ENCODE assay signal across 36 cellular contexts in genomic region chr2:219035942-219036341, GRCh38. TPM values are rescaled to one million over a fixed set of nuclear protein-coding genes. Genes with fewer than 3 reads are reported as not detected.
"Had no signal": no experiment of that assay in that cellular context is flagged by ENCODE, and none has a peak within 500 bp of the region (broad histone marks: within the 10 kb centered on the region; RNA-seq: fewer than 3 reads in every experiment).

No MANE protein-coding gene starts in this region.

- H3K9me3 ChIP-seq: colonic mucosa, gastroesophageal sphincter, heart left ventricle, left lung, prostate gland, right atrium auricular region, stomach, thyroid gland had no signal

- H3K27me3 ChIP-seq: colonic mucosa, thyroid gland had no signal

- ATAC-seq: esophagus mucosa; gastroesophageal sphincter; heart left ventricle; left cardiac atrium; left lung; naive thymus-derived CD4-positive, alpha-beta T cell; sciatic nerve had no signal

- H2AFZ ChIP-seq: hepatocyte, parathyroid adenoma had no signal

- H3K9ac ChIP-seq: parathyroid adenoma had no signal

- H3K4me1 ChIP-seq: colonic mucosa, gastroesophageal sphincter, heart left ventricle, left lung, parathyroid adenoma, prostate gland, thyroid gland had no signal

- DNase-seq: colonic mucosa; effector CD8-positive, alpha-beta T cell; endodermal cell; foreskin fibroblast; left cardiac atrium; left lung; mammary epithelial cell; mesendoderm; midbrain; naive thymus-derived CD4-positive, alpha-beta T cell; occipital lobe; stimulated activated CD4-positive, alpha-beta T cell treated with anti-CD3 and anti-CD28 coated beads, Interleukin-12 subunit alpha, Interleukin-12 subunit beta, amount 100 ng/mL, for 4 hours; stimulated activated CD4-positive, alpha-beta T cell treated with anti-CD3 and anti-CD28 coated beads, Interleukin-1b, Interleukin-23, amount 100 ng/mL, for 48 hours; stimulated activated CD4-positive, alpha-beta T cell treated with anti-CD3 and anti-CD28 coated beads, Interleukin-4, amount 100 ng/mL, for 1 hour; stimulated activated CD8-positive, alpha-beta memory T cell treated with anti-CD3 and anti-CD28 coated beads, Interleukin-4, amount 100 ng/mL, for 48 hours; stimulated activated naive CD4-positive, alpha-beta T cell treated with Interleukin-2 at 50 U/mL for 16 hours; stomach; thyroid gland; trophoblast cell had no signal

- H3K36me3 ChIP-seq: colonic mucosa, gastroesophageal sphincter, heart left ventricle, left lung, prostate gland, right atrium auricular region, stomach, thyroid gland had no signal

- H3K79me2 ChIP-seq: hepatocyte, parathyroid adenoma had no signal

- H3K4me3 ChIP-seq: colonic mucosa, gastroesophageal sphincter, heart left ventricle, hepatocyte, left lung, prostate gland, right atrium auricular region, smooth muscle cell, stomach, thyroid gland had no signal

- H3K4me2 ChIP-seq: hepatocyte, smooth muscle cell had no signal

- H3K27ac ChIP-seq: colonic mucosa, epithelial cell of prostate, gastroesophageal sphincter, heart left ventricle, hepatocyte, left lung, parathyroid adenoma, prostate gland, right atrium auricular region, stomach, thyroid gland had no signal

RNA-seq across cellular contexts. Expression of gene CFAP65, which starts 5.4 kb away (rescaled TPM):
- total RNA-seq: chondrocyte; esophagus mucosa; gastroesophageal sphincter; kidney epithelial cell; left cardiac atrium; lower leg skin; naive thymus-derived CD4-positive, alpha-beta T cell; right atrium auricular region; smooth muscle cell; subcutaneous adipose tissue; urinary bladder had no signal
- polyA plus RNA-seq: heart left ventricle; naive thymus-derived CD4-positive, alpha-beta T cell; smooth muscle cell; urinary bladder had no signal

RNA-seq across cellular contexts. Expression of gene IHH, which starts 24.8 kb away (rescaled TPM):
- total RNA-seq: chondrocyte, heart left ventricle, kidney epithelial cell, left cardiac atrium, right atrium auricular region, urinary bladder had no signal
- polyA plus RNA-seq: heart left ventricle; naive thymus-derived CD4-positive, alpha-beta T cell; smooth muscle cell had no signal

RNA-seq across cellular contexts. Expression of gene CRYBA2, which starts 42.7 kb away (rescaled TPM):
- total RNA-seq: chondrocyte; esophagus mucosa; gastroesophageal sphincter; heart left ventricle; kidney epithelial cell; left cardiac atrium; left lung; lower leg skin; mammary epithelial cell; mucosa of gallbladder; naive thymus-derived CD4-positive, alpha-beta T cell; occipital lobe; right atrium auricular region; sciatic nerve; smooth muscle cell; subcutaneous adipose tissue; temporal lobe; thyroid gland; urinary bladder had no signal
- polyA plus RNA-seq: heart left ventricle; hepatocyte; naive thymus-derived CD4-positive, alpha-beta T cell; smooth muscle cell; urinary bladder had no signal

RNA-seq across cellular contexts. Expression of gene FEV, which starts 51.0 kb away (rescaled TPM):
- total RNA-seq: chondrocyte; endodermal cell; esophagus mucosa; gastroesophageal sphincter; heart left ventricle; kidney epithelial cell; left cardiac atrium; left lung; lower leg skin; mammary epithelial cell; mucosa of gallbladder; naive thymus-derived CD4-positive, alpha-beta T cell; occipital lobe; right atrium auricular region; sciatic nerve; smooth muscle cell; subcutaneous adipose tissue; temporal lobe; thyroid gland; urinary bladder had no signal
- polyA plus RNA-seq: heart left ventricle; mammary epithelial cell; naive thymus-derived CD4-positive, alpha-beta T cell; smooth muscle cell; urinary bladder had no signal
